Comparison of ENCODE assay signal across 16 cellular contexts in genomic region chr4:41454393-41454792, GRCh38.
DNase-seq lines count a peak whose midpoint lies in the region; ATAC-seq and TF ChIP-seq lines count a peak whose summit lies in the region.
"Had no signal": no experiment of that assay in that cellular context is flagged by ENCODE, and none has a peak within 500 bp of the region (broad histone marks: within the 10 kb centered on the region; RNA-seq: fewer than 3 reads in every experiment).

No MANE protein-coding gene starts in this region.

- no peak for TF ChIP-seq EP300 in Ishikawa (IDR thresholded peaks at IDR 0.05; ENCODE audit: borderline replicate concordance)

- DNase-seq in left kidney (ENCODE audit: low read depth, low spot score) (peak; percentile 20), dermis blood vessel endothelial cell (no peak)
- DNase-seq in activated effector memory CD4-positive, alpha-beta T cell treated with Interleukin-2 at 50 U/mL for 16 hours: no peak
- DNase-seq: activated CD8-positive, alpha-beta memory T cell treated with anti-CD3 and anti-CD28 coated beads, Interleukin-2, amount 50 U/mL, for 4 hours; activated naive CD4-positive, alpha-beta T cell treated with anti-CD3 and anti-CD28 coated beads, Interleukin-2, amount 50 U/mL, for 16 hours; DND-41; effector CD8-positive, alpha-beta T cell; midbrain; tibial artery had no signal

- peak overlapping the region; percentile 33; the same call in 1 of the 2 replicates for H3K27ac ChIP-seq in C4-2B
- peak overlapping the region; percentile 13 for H3K27ac ChIP-seq in angular gyrus (ENCODE audit: low read depth, low read length)
- H3K27ac ChIP-seq: tibial artery had no signal

- TF ChIP-seq CTCF in C4-2B (conservative IDR thresholded peaks at IDR 0.05): no peak

- TF ChIP-seq RAD21 in Ishikawa (IDR thresholded peaks at IDR 0.05; ENCODE audit: low read depth): no peak

- ATAC-seq in GM21786 (IDR thresholded peaks at IDR 0.05; ENCODE audit: unreplicated experiment) (no peak), HG03354 (IDR thresholded peaks at IDR 0.05; ENCODE audit: poor library complexity, severe bottlenecking, unreplicated experiment) (no peak)
- ATAC-seq: K562; stimulated activated effector memory CD8-positive, alpha-beta T cell treated with anti-CD3 and anti-CD28 coated beads, Interleukin-12 subunit alpha, Interleukin-12 subunit beta, amount 100 ng/mL, for 72 hours had no signal

TF ChIP-seq in Ishikawa, 13 proteins besides CTCF, POLR2A, EP300 and RAD21:
- TF ChIP-seq TEAD4 (IDR thresholded peaks at IDR 0.05) (0 out of 2 replicates have a peak, but pooled peaks have one; percentile 30), YY1 (IDR thresholded peaks at IDR 0.05; ENCODE audit: low read depth) (no peak)
